2 cellular contexts compared by ENCODE assay signal in genomic region chr10:29501692-29502091, GRCh38.
TF ChIP-seq lines count a peak whose summit lies in the region.

No MANE protein-coding gene starts in this region.

TF ChIP-seq in IMR-90, 13 proteins besides CTCF, POLR2A, EP300 and RAD21 (continued from another document):
- TF ChIP-seq MAFK (IDR thresholded peaks at IDR 0.05; ENCODE audit: low read depth, low read length) (no peak), MAZ (IDR thresholded peaks at IDR 0.05; ENCODE audit: borderline replicate concordance, low read depth, low read length) (no peak), CHD1 (IDR thresholded peaks at IDR 0.05; ENCODE audit: low read depth, low read length) (no peak), BHLHE40 (IDR thresholded peaks at IDR 0.05; ENCODE audit: low read depth, low read length) (0 out of 2 replicates have a peak, but pooled peaks have one; percentile 2), USF2 (IDR thresholded peaks at IDR 0.05; ENCODE audit: low read depth, low read length) (no peak), RFX5 (IDR thresholded peaks at IDR 0.05; ENCODE audit: low read depth, low read length) (no peak), RCOR1 (IDR thresholded peaks at IDR 0.05; ENCODE audit: insufficient replicate concordance, low read length) (peak; percentile 63), NFE2L2 (IDR thresholded peaks at IDR 0.05; ENCODE audit: low read depth, low read length) (no peak), ELK1 (IDR thresholded peaks at IDR 0.05; ENCODE audit: borderline replicate concordance, low read depth, low read length) (no peak), MXI1 (IDR thresholded peaks at IDR 0.05; ENCODE audit: borderline replicate concordance, low read depth, low read length) (no peak)
TF ChIP-seq in IMR-90: peak in this region for 3.

TF ChIP-seq in K562, 482 proteins besides CTCF, POLR2A, EP300 and RAD21 (continued from another document):
- TF ChIP-seq FOXP4 (CRISPR knock-in tag; IDR thresholded peaks at IDR 0.05; ENCODE audit: borderline replicate concordance), result no peak
- no peak for TF ChIP-seq ZNF277 (CRISPR knock-in tag; IDR thresholded peaks at IDR 0.05; ENCODE audit: borderline replicate concordance)
